Comparison of ENCODE assay signal across 23 cellular contexts in the genomic region with DNA sequence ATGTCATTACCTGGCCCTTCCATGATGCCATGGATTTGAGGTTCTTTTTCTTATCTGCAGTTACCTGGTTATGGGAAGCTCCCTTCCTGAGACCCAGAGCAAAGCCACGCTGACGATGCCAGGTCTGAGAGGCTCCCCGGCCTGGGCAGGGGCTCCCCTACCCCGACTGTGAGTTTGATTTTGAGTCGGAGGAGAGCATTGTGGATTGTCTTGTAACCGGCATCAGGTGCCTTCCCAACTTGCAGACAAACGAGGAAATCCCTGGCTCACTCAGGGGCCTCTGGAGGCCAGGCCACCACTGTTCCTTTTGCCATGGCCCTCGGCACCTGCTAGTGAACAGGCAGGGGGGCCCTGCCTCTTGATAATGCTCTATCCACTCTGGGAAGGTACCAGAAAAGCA.
"Had no signal": no experiment of that assay in that cellular context is flagged by ENCODE, and none has a peak within 500 bp of the region (broad histone marks: within the 10 kb centered on the region; RNA-seq: fewer than 3 reads in every experiment).

No MANE protein-coding gene starts in this region.

- H3K4me1 Mint-ChIP-seq: activated CD4-positive, alpha-beta T cell treated with anti-CD3 and anti-CD28 coated beads, Interleukin-2, amount 10 ng/mL, durations not matched to agents 7 days and 5 days; activated naive CD4-positive, alpha-beta T cell treated with anti-CD3 and anti-CD28 coated beads, Interleukin-2, amount 10 ng/mL, durations not matched to agents 7 days and 5 days; mesothelial cell of epicardium; nephron progenitor cell had no signal

- H3K4me1 ChIP-seq: breast epithelium, colonic mucosa, gastrocnemius medialis, psoas muscle, testis, transverse colon had no signal

- ATAC-seq: activated CD8-positive, alpha-beta T cell treated with anti-CD3 and anti-CD28 coated beads for 36 hours; activated T-cell treated with anti-CD3 and anti-CD28 coated beads, Interleukin-2, amount 50 U/mL, for 72 hours; gastrocnemius medialis; left cardiac atrium; left ventricle myocardium superior; psoas muscle had no signal

- H3K27ac Mint-ChIP-seq: activated CD4-positive, alpha-beta T cell treated with anti-CD3 and anti-CD28 coated beads, Interleukin-2, amount 10 ng/mL, durations not matched to agents 7 days and 5 days; activated CD8-positive, alpha-beta T cell treated with anti-CD3 and anti-CD28 coated beads for 36 hours; activated naive CD4-positive, alpha-beta T cell treated with anti-CD3 and anti-CD28 coated beads, Interleukin-2, amount 10 ng/mL, durations not matched to agents 7 days and 5 days; mesothelial cell of epicardium; naive B cell; nephron progenitor cell had no signal

- H3K27me3 Mint-ChIP-seq: activated CD4-positive, alpha-beta T cell treated with anti-CD3 and anti-CD28 coated beads, Interleukin-2, amount 10 ng/mL, durations not matched to agents 7 days and 5 days; activated CD8-positive, alpha-beta T cell treated with anti-CD3 and anti-CD28 coated beads for 36 hours; activated naive CD4-positive, alpha-beta T cell treated with anti-CD3 and anti-CD28 coated beads, Interleukin-2, amount 10 ng/mL, durations not matched to agents 7 days and 5 days had no signal

- H3K27ac ChIP-seq: breast epithelium, colonic mucosa, gastrocnemius medialis, neutrophil, ovary, psoas muscle, SK-N-MC, testis, transverse colon had no signal

- H3K36me3 ChIP-seq: breast epithelium, colonic mucosa, gastrocnemius medialis, neutrophil, ovary, transverse colon had no signal

- H3K4me3 ChIP-seq: breast epithelium, colonic mucosa, gastrocnemius medialis, ovary, psoas muscle, SK-N-MC, testis, transverse colon had no signal

- DNase-seq: activated CD4-positive, alpha-beta T cell treated with anti-CD3 and anti-CD28 coated beads, Interleukin-2, amount 10 ng/mL, durations not matched to agents 7 days and 5 days; activated CD4-positive, CD25-positive, alpha-beta regulatory T cell treated with anti-CD3 and anti-CD28 coated beads, Interleukin-2, amount 50 U/mL, for 72 hours; activated CD8-positive, alpha-beta T cell treated with anti-CD3 and anti-CD28 coated beads for 36 hours; activated naive CD4-positive, alpha-beta T cell treated with anti-CD3 and anti-CD28 coated beads, Interleukin-2, amount 10 ng/mL, durations not matched to agents 7 days and 5 days; activated T-cell treated with anti-CD3 and anti-CD28 coated beads, Interleukin-2, amount 50 U/mL, for 72 hours; colonic mucosa; effector CD8-positive, alpha-beta T cell; gastrocnemius medialis; glutamatergic neuron; left cardiac atrium; left ventricle myocardium superior; naive B cell; nephron progenitor cell; ovary; psoas muscle; stimulated activated naive CD4-positive, alpha-beta T cell; T-helper 2 cell; testis; transverse colon had no signal

- H3K4me3 Mint-ChIP-seq: activated CD4-positive, alpha-beta T cell treated with anti-CD3 and anti-CD28 coated beads, Interleukin-2, amount 10 ng/mL, durations not matched to agents 7 days and 5 days; activated CD8-positive, alpha-beta T cell treated with anti-CD3 and anti-CD28 coated beads for 36 hours; activated naive CD4-positive, alpha-beta T cell treated with anti-CD3 and anti-CD28 coated beads, Interleukin-2, amount 10 ng/mL, durations not matched to agents 7 days and 5 days; activated T-cell treated with anti-CD3 and anti-CD28 coated beads, Interleukin-2, amount 50 U/mL, for 72 hours; mesothelial cell of epicardium; naive B cell; nephron progenitor cell had no signal

- H3K36me3 Mint-ChIP-seq: mesothelial cell of epicardium, naive B cell had no signal

- H3K9me3 ChIP-seq: breast epithelium, colonic mucosa, gastrocnemius medialis, neutrophil, ovary, psoas muscle, testis, transverse colon had no signal

- H3K27me3 ChIP-seq: breast epithelium, colonic mucosa, gastrocnemius medialis, neutrophil, ovary, testis, transverse colon had no signal

- H3K9me3 Mint-ChIP-seq: activated CD4-positive, alpha-beta T cell treated with anti-CD3 and anti-CD28 coated beads, Interleukin-2, amount 10 ng/mL, durations not matched to agents 7 days and 5 days; activated CD8-positive, alpha-beta T cell treated with anti-CD3 and anti-CD28 coated beads for 36 hours; activated naive CD4-positive, alpha-beta T cell treated with anti-CD3 and anti-CD28 coated beads, Interleukin-2, amount 10 ng/mL, durations not matched to agents 7 days and 5 days; activated T-cell treated with anti-CD3 and anti-CD28 coated beads, Interleukin-2, amount 50 U/mL, for 72 hours; mesothelial cell of epicardium; naive B cell; nephron progenitor cell had no signal
